1 cellular context compared by ENCODE assay signal in the genomic region with DNA sequence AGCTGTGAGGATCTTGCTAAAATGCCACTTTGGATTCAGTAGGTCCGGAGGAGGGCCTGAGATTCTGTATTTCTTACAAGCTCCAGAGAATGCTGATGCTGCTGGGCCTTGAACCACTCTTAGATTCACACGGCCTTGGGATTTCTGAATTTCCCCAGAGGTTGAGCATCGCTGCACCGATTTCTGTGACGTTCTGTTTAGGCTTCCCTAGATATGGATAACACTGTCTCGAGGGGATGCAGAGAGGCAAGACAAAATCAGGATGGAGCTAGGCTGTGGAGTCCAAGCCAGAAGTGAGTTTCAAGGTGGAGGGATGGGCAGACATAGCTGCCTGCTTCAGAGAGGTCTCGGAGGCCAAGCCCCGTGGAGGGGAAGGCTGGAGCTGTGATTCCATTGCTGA.
TF ChIP-seq lines count a peak whose summit lies in the region.

No MANE protein-coding gene starts in this region.

TF ChIP-seq in HepG2, 621 proteins besides CTCF, POLR2A, EP300 and RAD21 (continued from another document):
- TF ChIP-seq, protein P1, sequence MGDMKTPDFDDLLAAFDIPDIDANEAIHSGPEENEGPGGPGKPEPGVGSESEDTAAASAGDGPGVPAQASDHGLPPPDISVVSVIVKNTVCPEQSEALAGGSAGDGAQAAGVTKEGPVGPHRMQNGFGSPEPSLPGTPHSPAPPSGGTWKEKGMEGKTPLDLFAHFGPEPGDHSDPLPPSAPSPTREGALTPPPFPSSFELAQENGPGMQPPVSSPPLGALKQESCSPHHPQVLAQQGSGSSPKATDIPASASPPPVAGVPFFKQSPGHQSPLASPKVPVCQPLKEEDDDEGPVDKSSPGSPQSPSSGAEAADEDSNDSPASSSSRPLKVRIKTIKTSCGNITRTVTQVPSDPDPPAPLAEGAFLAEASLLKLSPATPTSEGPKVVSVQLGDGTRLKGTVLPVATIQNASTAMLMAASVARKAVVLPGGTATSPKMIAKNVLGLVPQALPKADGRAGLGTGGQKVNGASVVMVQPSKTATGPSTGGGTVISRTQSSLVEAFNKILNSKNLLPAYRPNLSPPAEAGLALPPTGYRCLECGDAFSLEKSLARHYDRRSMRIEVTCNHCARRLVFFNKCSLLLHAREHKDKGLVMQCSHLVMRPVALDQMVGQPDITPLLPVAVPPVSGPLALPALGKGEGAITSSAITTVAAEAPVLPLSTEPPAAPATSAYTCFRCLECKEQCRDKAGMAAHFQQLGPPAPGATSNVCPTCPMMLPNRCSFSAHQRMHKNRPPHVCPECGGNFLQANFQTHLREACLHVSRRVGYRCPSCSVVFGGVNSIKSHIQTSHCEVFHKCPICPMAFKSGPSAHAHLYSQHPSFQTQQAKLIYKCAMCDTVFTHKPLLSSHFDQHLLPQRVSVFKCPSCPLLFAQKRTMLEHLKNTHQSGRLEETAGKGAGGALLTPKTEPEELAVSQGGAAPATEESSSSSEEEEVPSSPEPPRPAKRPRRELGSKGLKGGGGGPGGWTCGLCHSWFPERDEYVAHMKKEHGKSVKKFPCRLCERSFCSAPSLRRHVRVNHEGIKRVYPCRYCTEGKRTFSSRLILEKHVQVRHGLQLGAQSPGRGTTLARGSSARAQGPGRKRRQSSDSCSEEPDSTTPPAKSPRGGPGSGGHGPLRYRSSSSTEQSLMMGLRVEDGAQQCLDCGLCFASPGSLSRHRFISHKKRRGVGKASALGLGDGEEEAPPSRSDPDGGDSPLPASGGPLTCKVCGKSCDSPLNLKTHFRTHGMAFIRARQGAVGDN (CRISPR knock-in tag; IDR thresholded peaks at IDR 0.05): peak; percentile 9; the same call in 1 of the 2 replicates
- TF ChIP-seq, protein P2, sequence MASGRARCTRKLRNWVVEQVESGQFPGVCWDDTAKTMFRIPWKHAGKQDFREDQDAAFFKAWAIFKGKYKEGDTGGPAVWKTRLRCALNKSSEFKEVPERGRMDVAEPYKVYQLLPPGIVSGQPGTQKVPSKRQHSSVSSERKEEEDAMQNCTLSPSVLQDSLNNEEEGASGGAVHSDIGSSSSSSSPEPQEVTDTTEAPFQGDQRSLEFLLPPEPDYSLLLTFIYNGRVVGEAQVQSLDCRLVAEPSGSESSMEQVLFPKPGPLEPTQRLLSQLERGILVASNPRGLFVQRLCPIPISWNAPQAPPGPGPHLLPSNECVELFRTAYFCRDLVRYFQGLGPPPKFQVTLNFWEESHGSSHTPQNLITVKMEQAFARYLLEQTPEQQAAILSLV (CRISPR knock-in tag; IDR thresholded peaks at IDR 0.05; ENCODE audit: borderline replicate concordance): 0 out of 2 replicates have a peak, but pooled peaks have one; percentile 39
- TF ChIP-seq BRD4 (CRISPR knock-in tag; IDR thresholded peaks at IDR 0.05): peak; percentile 2; the same call in 1 of the 2 replicates
- no peak for TF ChIP-seq ZNF841 (CRISPR knock-in tag; IDR thresholded peaks at IDR 0.05; ENCODE audit: borderline replicate concordance)
- 0 out of 2 replicates have a peak, but pooled peaks have one; percentile 14 for TF ChIP-seq DR1 (CRISPR knock-in tag; IDR thresholded peaks at IDR 0.05)
- TF ChIP-seq HNF4G (IDR thresholded peaks at IDR 0.05; ENCODE audit: borderline replicate concordance, low read depth, low read length): no peak
- TF ChIP-seq HNF4G (CRISPR knock-in tag; IDR thresholded peaks at IDR 0.05; ENCODE audit: borderline replicate concordance, low read depth): no peak
- TF ChIP-seq FOXJ3 (CRISPR knock-in tag; IDR thresholded peaks at IDR 0.05; ENCODE audit: borderline replicate concordance): 0 out of 2 replicates have a peak, but pooled peaks have one; percentile 8
- TF ChIP-seq NFIB (CRISPR knock-in tag; IDR thresholded peaks at IDR 0.05; ENCODE audit: borderline replicate concordance): no peak
